ENCODE assay signal across 15 cellular contexts in the genomic region with DNA sequence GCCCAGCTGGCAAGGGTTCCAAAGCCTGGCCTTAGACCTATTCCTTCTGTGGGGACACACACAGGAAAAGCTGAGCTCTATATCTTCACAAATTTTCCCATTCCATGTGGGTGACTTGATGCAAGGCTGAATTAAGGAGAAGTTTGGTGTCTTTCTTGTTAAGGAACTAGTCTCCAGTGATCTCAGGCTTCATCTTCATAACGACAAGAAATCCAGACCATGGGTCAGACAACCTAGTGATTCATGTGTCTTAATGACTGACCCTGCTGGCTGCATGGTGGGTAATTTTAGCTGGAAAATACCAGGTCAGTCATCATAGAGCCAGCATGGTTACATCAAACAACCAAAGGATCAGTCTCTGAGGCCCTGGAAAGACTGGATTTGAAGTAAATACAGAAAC.
DNase-seq lines count a peak whose midpoint lies in the region; ATAC-seq and TF ChIP-seq lines count a peak whose summit lies in the region.
"Had no signal": no experiment of that assay in that cellular context is flagged by ENCODE, and none has a peak within 500 bp of the region (broad histone marks: within the 10 kb centered on the region; RNA-seq: fewer than 3 reads in every experiment).

No MANE protein-coding gene starts in this region.

- no peak overlapping the region for H3K4me3 ChIP-seq in MG63
- H3K4me3 ChIP-seq: skin epidermis had no signal

- no peaks in the 10 kb centered on the region for H3K9me3 ChIP-seq in MG63

- H3K36me3 ChIP-seq in MG63: no peaks in the 10 kb centered on the region

- peaks cover 28% of the 10 kb centered on the region for H3K4me1 Mint-ChIP-seq in activated T-cell treated with anti-CD3 and anti-CD28 coated beads, Interleukin-2, amount 50 U/mL, for 72 hours (ENCODE audit: low read depth)
- peaks cover 23% of the 10 kb centered on the region for H3K4me1 Mint-ChIP-seq in activated T-cell treated with anti-CD3 and anti-CD28 coated beads, Interleukin-2, amount 50 U/mL, for 24 hours (ENCODE audit: low read depth)

- no peak for TF ChIP-seq CTCF in GM10266 (IDR thresholded peaks at IDR 0.05; ENCODE audit: control insufficient read depth, insufficient read depth, low read depth, missing control alignments)

- no peaks in the 10 kb centered on the region for H3K27me3 ChIP-seq in MG63

- no peak overlapping the region for H3K27ac Mint-ChIP-seq in activated T-cell treated with anti-CD3 and anti-CD28 coated beads, Interleukin-2, amount 50 U/mL, for 72 hours
- no peak overlapping the region for H3K27ac Mint-ChIP-seq in activated T-cell treated with anti-CD3 and anti-CD28 coated beads, Interleukin-2, amount 50 U/mL, for 24 hours
- H3K27ac Mint-ChIP-seq: activated CD4-positive, alpha-beta T cell treated with anti-CD3 and anti-CD28 coated beads for 36 hours; activated naive CD4-positive, alpha-beta T cell treated with anti-CD3 and anti-CD28 coated beads for 36 hours had no signal

- H3K9me3 Mint-ChIP-seq in activated T-cell treated with anti-CD3 and anti-CD28 coated beads, Interleukin-2, amount 50 U/mL, for 72 hours: no peaks in the 10 kb centered on the region
- no peaks in the 10 kb centered on the region for H3K9me3 Mint-ChIP-seq in activated T-cell treated with anti-CD3 and anti-CD28 coated beads, Interleukin-2, amount 50 U/mL, for 24 hours
- H3K9me3 Mint-ChIP-seq: activated naive CD4-positive, alpha-beta T cell treated with anti-CD3 and anti-CD28 coated beads for 36 hours had no signal

- no peak overlapping the region for H3K27ac ChIP-seq in substantia nigra (ENCODE audit: low read depth, low read length, poor library complexity, severe bottlenecking)

- peaks cover 0 to 2% of the 10 kb centered on the region in 2 donors for H3K36me3 Mint-ChIP-seq in activated T-cell treated with anti-CD3 and anti-CD28 coated beads, Interleukin-2, amount 50 U/mL, for 72 hours (ENCODE audit: insufficient read depth in 2 of 2)
- no peaks in the 10 kb centered on the region for H3K36me3 Mint-ChIP-seq in activated T-cell treated with anti-CD3 and anti-CD28 coated beads, Interleukin-2, amount 50 U/mL, for 24 hours (ENCODE audit: low read depth)

- DNase-seq in activated T-cell treated with anti-CD3 and anti-CD28 coated beads, Interleukin-2, amount 50 U/mL, for 72 hours: no peak
- no peak for DNase-seq in activated T-cell treated with anti-CD3 and anti-CD28 coated beads, Interleukin-2, amount 50 U/mL, for 24 hours
- DNase-seq in MG63 (peak; percentile 19), fibroblast of peridontal ligament (ENCODE audit: extremely low read depth) (peak; percentile 53), GM10266 (ENCODE audit: extremely low spot score) (no peak), substantia nigra (lab: John Stamatoyannopoulos, UW) (no peak), NCI-H1092 (lab: John Stamatoyannopoulos, UW) (no peak)
- no peak for DNase-seq in stimulated activated CD4-positive, alpha-beta T cell treated with anti-CD3 and anti-CD28 coated beads, Interleukin-2, amount 100 ng/mL, for 48 hours
- DNase-seq: 8988T; activated naive CD4-positive, alpha-beta T cell treated with anti-CD3 and anti-CD28 coated beads for 36 hours; midbrain; NCI-H345; stimulated activated CD8-positive, alpha-beta memory T cell treated with anti-CD3 and anti-CD28 coated beads, Interleukin-4, amount 100 ng/mL, for 48 hours had no signal

- H3K4me3 Mint-ChIP-seq in activated T-cell treated with anti-CD3 and anti-CD28 coated beads, Interleukin-2, amount 50 U/mL, for 72 hours: no peak overlapping the region
- H3K4me3 Mint-ChIP-seq in activated T-cell treated with anti-CD3 and anti-CD28 coated beads, Interleukin-2, amount 50 U/mL, for 24 hours: no peak overlapping the region
- H3K4me3 Mint-ChIP-seq: activated CD4-positive, alpha-beta T cell treated with anti-CD3 and anti-CD28 coated beads for 36 hours; activated naive CD4-positive, alpha-beta T cell treated with anti-CD3 and anti-CD28 coated beads for 36 hours had no signal

- peak; percentile 12 to 25 for ATAC-seq in activated T-cell treated with anti-CD3 and anti-CD28 coated beads, Interleukin-2, amount 50 U/mL, for 72 hours (replicated peaks in 1 of 2)

- H3K27me3 Mint-ChIP-seq in activated T-cell treated with anti-CD3 and anti-CD28 coated beads, Interleukin-2, amount 50 U/mL, for 72 hours (ENCODE audit: low read depth): no peaks in the 10 kb centered on the region
- H3K27me3 Mint-ChIP-seq in activated T-cell treated with anti-CD3 and anti-CD28 coated beads, Interleukin-2, amount 50 U/mL, for 24 hours: no peaks in the 10 kb centered on the region
- H3K27me3 Mint-ChIP-seq: activated CD4-positive, alpha-beta T cell treated with anti-CD3 and anti-CD28 coated beads for 36 hours had no signal

Comparison
In these comparisons a context has a peak if more than half of its experiments do, and no peak if none do; other contexts are left out.
1. DNase-seq: peak in MG63 (single experiment) and fibroblast of peridontal ligament (single experiment); none in activated T-cell treated with anti-CD3 and anti-CD28 coated beads, Interleukin-2, amount 50 U/mL, for 72 hours (0 of 2), activated T-cell treated with anti-CD3 and anti-CD28 coated beads, Interleukin-2, amount 50 U/mL, for 24 hours (single experiment), GM10266 (single experiment), substantia nigra (0 of 49), NCI-H1092 (single experiment) and stimulated activated CD4-positive, alpha-beta T cell treated with anti-CD3 and anti-CD28 coated beads, Interleukin-2, amount 100 ng/mL, for 48 hours (0 of 2).